2 cellular contexts compared by ENCODE assay signal in the genomic region with DNA sequence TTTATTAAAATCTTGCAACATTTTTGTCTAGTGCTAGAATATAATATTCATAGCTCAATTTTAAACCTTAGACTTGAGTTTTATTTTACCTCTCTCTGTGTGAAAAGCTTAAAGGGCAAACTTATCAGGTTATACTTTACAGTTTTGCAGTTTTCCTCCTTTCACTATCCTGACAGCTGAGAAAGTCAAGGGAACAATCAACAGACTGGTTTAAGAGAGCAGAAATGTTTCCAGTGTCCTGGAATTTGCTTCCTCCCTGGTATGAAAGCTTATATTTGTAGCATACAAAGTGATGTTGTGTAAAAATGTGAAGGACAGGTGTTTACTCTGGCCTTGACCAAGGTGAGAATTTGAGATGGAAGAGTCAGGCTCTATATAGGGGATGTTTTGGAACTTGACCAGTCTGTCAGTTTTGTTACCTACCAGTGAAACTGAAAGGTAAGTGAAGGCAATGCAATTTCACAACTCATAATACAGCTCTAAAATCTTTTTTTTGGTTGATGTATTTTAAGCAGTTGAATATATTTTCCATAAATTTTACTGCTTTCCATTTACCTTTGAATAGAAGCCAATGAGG.
TF ChIP-seq lines count a peak whose summit lies in the region.

No MANE protein-coding gene starts in this region.

TF ChIP-seq in GM23338, 12 proteins besides CTCF, POLR2A, EP300 and RAD21 (continued from another document and continues in another):
- TF ChIP-seq, protein P1, sequence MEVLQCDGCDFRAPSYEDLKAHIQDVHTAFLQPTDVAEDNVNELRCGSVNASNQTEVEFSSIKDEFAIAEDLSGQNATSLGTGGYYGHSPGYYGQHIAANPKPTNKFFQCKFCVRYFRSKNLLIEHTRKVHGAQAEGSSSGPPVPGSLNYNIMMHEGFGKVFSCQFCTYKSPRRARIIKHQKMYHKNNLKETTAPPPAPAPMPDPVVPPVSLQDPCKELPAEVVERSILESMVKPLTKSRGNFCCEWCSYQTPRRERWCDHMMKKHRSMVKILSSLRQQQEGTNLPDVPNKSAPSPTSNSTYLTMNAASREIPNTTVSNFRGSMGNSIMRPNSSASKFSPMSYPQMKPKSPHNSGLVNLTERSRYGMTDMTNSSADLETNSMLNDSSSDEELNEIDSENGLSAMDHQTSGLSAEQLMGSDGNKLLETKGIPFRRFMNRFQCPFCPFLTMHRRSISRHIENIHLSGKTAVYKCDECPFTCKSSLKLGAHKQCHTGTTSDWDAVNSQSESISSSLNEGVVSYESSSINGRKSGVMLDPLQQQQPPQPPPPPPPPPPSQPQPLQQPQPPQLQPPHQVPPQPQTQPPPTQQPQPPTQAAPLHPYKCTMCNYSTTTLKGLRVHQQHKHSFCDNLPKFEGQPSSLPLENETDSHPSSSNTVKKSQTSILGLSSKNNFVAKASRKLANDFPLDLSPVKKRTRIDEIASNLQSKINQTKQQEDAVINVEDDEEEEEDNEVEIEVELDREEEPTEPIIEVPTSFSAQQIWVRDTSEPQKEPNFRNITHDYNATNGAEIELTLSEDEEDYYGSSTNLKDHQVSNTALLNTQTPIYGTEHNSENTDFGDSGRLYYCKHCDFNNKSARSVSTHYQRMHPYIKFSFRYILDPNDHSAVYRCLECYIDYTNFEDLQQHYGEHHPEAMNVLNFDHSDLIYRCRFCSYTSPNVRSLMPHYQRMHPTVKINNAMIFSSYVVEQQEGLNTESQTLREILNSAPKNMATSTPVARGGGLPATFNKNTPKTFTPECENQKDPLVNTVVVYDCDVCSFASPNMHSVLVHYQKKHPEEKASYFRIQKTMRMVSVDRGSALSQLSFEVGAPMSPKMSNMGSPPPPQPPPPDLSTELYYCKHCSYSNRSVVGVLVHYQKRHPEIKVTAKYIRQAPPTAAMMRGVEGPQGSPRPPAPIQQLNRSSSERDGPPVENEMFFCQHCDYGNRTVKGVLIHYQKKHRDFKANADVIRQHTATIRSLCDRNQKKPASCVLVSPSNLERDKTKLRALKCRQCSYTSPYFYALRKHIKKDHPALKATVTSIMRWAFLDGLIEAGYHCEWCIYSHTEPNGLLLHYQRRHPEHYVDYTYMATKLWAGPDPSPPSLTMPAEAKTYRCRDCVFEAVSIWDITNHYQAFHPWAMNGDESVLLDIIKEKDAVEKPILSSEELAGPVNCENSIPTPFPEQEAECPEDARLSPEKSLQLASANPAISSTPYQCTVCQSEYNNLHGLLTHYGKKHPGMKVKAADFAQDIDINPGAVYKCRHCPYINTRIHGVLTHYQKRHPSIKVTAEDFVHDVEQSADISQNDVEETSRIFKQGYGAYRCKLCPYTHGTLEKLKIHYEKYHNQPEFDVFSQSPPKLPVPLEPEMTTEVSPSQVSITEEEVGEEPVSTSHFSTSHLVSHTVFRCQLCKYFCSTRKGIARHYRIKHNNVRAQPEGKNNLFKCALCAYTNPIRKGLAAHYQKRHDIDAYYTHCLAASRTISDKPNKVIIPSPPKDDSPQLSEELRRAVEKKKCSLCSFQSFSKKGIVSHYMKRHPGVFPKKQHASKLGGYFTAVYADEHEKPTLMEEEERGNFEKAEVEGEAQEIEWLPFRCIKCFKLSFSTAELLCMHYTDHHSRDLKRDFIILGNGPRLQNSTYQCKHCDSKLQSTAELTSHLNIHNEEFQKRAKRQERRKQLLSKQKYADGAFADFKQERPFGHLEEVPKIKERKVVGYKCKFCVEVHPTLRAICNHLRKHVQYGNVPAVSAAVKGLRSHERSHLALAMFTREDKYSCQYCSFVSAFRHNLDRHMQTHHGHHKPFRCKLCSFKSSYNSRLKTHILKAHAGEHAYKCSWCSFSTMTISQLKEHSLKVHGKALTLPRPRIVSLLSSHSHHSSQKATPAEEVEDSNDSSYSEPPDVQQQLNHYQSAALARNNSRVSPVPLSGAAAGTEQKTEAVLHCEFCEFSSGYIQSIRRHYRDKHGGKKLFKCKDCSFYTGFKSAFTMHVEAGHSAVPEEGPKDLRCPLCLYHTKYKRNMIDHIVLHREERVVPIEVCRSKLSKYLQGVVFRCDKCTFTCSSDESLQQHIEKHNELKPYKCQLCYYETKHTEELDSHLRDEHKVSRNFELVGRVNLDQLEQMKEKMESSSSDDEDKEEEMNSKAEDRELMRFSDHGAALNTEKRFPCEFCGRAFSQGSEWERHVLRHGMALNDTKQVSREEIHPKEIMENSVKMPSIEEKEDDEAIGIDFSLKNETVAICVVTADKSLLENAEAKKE (CRISPR knock-in tag; IDR thresholded peaks at IDR 0.05): no peak
- TF ChIP-seq ZNF114 (CRISPR knock-in tag; IDR thresholded peaks at IDR 0.05) (no peak), JUNB (IDR thresholded peaks at IDR 0.05; ENCODE audit: unreplicated experiment) (no peak), EZH2 (IDR thresholded peaks at IDR 0.05; ENCODE audit: low read depth, unreplicated experiment) (no peak), POLR2AphosphoS5 (IDR thresholded peaks at IDR 0.05; ENCODE audit: low read depth) (no peak), NANOG (IDR thresholded peaks at IDR 0.05; ENCODE audit: borderline replicate concordance) (no peak), CREB1 (CRISPR knock-in tag; IDR thresholded peaks at IDR 0.05; ENCODE audit: low read depth) (no peak)
- TF ChIP-seq, protein P2, sequence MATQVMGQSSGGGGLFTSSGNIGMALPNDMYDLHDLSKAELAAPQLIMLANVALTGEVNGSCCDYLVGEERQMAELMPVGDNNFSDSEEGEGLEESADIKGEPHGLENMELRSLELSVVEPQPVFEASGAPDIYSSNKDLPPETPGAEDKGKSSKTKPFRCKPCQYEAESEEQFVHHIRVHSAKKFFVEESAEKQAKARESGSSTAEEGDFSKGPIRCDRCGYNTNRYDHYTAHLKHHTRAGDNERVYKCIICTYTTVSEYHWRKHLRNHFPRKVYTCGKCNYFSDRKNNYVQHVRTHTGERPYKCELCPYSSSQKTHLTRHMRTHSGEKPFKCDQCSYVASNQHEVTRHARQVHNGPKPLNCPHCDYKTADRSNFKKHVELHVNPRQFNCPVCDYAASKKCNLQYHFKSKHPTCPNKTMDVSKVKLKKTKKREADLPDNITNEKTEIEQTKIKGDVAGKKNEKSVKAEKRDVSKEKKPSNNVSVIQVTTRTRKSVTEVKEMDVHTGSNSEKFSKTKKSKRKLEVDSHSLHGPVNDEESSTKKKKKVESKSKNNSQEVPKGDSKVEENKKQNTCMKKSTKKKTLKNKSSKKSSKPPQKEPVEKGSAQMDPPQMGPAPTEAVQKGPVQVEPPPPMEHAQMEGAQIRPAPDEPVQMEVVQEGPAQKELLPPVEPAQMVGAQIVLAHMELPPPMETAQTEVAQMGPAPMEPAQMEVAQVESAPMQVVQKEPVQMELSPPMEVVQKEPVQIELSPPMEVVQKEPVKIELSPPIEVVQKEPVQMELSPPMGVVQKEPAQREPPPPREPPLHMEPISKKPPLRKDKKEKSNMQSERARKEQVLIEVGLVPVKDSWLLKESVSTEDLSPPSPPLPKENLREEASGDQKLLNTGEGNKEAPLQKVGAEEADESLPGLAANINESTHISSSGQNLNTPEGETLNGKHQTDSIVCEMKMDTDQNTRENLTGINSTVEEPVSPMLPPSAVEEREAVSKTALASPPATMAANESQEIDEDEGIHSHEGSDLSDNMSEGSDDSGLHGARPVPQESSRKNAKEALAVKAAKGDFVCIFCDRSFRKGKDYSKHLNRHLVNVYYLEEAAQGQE (IDR thresholded peaks at IDR 0.05; ENCODE audit: unreplicated experiment): no peak
- TF ChIP-seq, protein P3, sequence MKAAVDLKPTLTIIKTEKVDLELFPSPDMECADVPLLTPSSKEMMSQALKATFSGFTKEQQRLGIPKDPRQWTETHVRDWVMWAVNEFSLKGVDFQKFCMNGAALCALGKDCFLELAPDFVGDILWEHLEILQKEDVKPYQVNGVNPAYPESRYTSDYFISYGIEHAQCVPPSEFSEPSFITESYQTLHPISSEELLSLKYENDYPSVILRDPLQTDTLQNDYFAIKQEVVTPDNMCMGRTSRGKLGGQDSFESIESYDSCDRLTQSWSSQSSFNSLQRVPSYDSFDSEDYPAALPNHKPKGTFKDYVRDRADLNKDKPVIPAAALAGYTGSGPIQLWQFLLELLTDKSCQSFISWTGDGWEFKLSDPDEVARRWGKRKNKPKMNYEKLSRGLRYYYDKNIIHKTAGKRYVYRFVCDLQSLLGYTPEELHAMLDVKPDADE (IDR thresholded peaks at IDR 0.05): no peak

TF ChIP-seq in GM12878, 131 proteins besides CTCF, POLR2A, EP300 and RAD21 (continued from another document):
- TF ChIP-seq, protein P4, sequence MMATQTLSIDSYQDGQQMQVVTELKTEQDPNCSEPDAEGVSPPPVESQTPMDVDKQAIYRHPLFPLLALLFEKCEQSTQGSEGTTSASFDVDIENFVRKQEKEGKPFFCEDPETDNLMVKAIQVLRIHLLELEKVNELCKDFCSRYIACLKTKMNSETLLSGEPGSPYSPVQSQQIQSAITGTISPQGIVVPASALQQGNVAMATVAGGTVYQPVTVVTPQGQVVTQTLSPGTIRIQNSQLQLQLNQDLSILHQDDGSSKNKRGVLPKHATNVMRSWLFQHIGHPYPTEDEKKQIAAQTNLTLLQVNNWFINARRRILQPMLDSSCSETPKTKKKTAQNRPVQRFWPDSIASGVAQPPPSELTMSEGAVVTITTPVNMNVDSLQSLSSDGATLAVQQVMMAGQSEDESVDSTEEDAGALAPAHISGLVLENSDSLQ (IDR thresholded peaks at IDR 0.05): no peak
- no peak for TF ChIP-seq YY1 (IDR thresholded peaks at IDR 0.05; ENCODE audit: low read depth, low read length)
